ENCODE assay signal across 8 cellular contexts in genomic region chr1:66925944-66926343, GRCh38. TPM values are rescaled to one million over a fixed set of nuclear protein-coding genes. Genes with fewer than 3 reads are reported as not detected.
DNase-seq lines count a peak whose midpoint lies in the region; ATAC-seq and TF ChIP-seq lines count a peak whose summit lies in the region.

No MANE protein-coding gene starts in this region.

- no peak for TF ChIP-seq CTCF in mucosa of descending colon (IDR thresholded peaks at IDR 0.05)

- H3K4me3 Mint-ChIP-seq in central memory CD8-positive, alpha-beta T cell: peak overlapping the region; percentile 93

- peaks cover 36% of the 10 kb centered on the region for H3K4me1 ChIP-seq in mucosa of descending colon (ENCODE audit: low read depth)

- peaks cover 4% of the 10 kb centered on the region for H3K36me3 ChIP-seq in mucosa of descending colon (ENCODE audit: low read depth)

- H3K4me1 Mint-ChIP-seq in central memory CD8-positive, alpha-beta T cell: peaks cover 49% of the 10 kb centered on the region

- H3K9me3 Mint-ChIP-seq in central memory CD8-positive, alpha-beta T cell: no peaks in the 10 kb centered on the region

- no peaks in the 10 kb centered on the region for H3K27me3 Mint-ChIP-seq in central memory CD8-positive, alpha-beta T cell

- intact Hi-C loops in mucosa of descending colon (cut with DNase I, micrococcal nuclease): no loop called here

- DNase-seq in NCI-H526 (lab: John Stamatoyannopoulos, UW) (peak; percentile 55 to 57), mucosa of descending colon (no peak), putamen (ENCODE audit: low spot score) (no peak), GDM1 (lab: John Stamatoyannopoulos, UW) (no peak)
- no peak for DNase-seq in central memory CD8-positive, alpha-beta T cell (ENCODE audit: low spot score in 2 of 2)
- no peak for DNase-seq in activated CD4-positive, CD25-positive, alpha-beta regulatory T cell treated with anti-CD3 and anti-CD28 coated beads, Interleukin-2, amount 50 U/mL, for 72 hours

- peak overlapping the region; percentile 96 for H3K27ac Mint-ChIP-seq in central memory CD8-positive, alpha-beta T cell (ENCODE audit: low read depth)

- peak overlapping the region; percentile 99 for H3K4me3 ChIP-seq in GM08714 (ENCODE audit: low read length)
- H3K4me3 ChIP-seq in mucosa of descending colon: peak overlapping the region; percentile 56

- peaks cover 33% of the 10 kb centered on the region for H3K36me3 Mint-ChIP-seq in central memory CD8-positive, alpha-beta T cell (ENCODE audit: insufficient read depth)

- no peaks in the 10 kb centered on the region for H3K9me3 ChIP-seq in mucosa of descending colon

- no peak for ATAC-seq in central memory CD8-positive, alpha-beta T cell (replicated peaks; ENCODE audit: extremely low read depth, poor library complexity, severe bottlenecking)
- ATAC-seq in mucosa of descending colon (no peak), HG02938 (IDR thresholded peaks at IDR 0.05; ENCODE audit: unreplicated experiment) (no peak)

RNA-seq across cellular contexts. Expression of gene MIER1, which starts 1.2 kb away (rescaled TPM):
- total RNA-seq in mucosa of descending colon: 10 to 100 TPM; 73.2 to 78.2 (median 77.2) TPM

RNA-seq across cellular contexts. Expression of gene DNAI4, which starts 1.3 kb away (rescaled TPM):
- total RNA-seq in mucosa of descending colon: 10 to 100 TPM; 14.8 to 38.0 (median 25.1) TPM

Comparison
In these comparisons a context has a peak if more than half of its experiments do, and no peak if none do; other contexts are left out.
1. DNase-seq: peak in NCI-H526 (2 of 2); none in central memory CD8-positive, alpha-beta T cell (0 of 2), mucosa of descending colon (0 of 3), putamen (single experiment), activated CD4-positive, CD25-positive, alpha-beta regulatory T cell treated with anti-CD3 and anti-CD28 coated beads, Interleukin-2, amount 50 U/mL, for 72 hours (single experiment) and GDM1 (single experiment).